Comparison of ENCODE assay signal across 1 cellular context in genomic region chr12:111777345-111778045, GRCh38.
TF ChIP-seq lines count a peak whose summit lies in the region.

No MANE protein-coding gene starts in this region.

TF ChIP-seq in HepG2, 621 proteins besides CTCF, POLR2A, EP300 and RAD21 (continued from another document and continues in another):
- no peak for TF ChIP-seq E2F1 (CRISPR knock-in tag; IDR thresholded peaks at IDR 0.05)
- no peak for TF ChIP-seq NFE2 (CRISPR knock-in tag; IDR thresholded peaks at IDR 0.05)
- TF ChIP-seq IKZF1 (IDR thresholded peaks at IDR 0.05): no peak
- TF ChIP-seq ZMAT5 (CRISPR knock-in tag; IDR thresholded peaks at IDR 0.05; ENCODE audit: borderline replicate concordance, low read depth): no peak
- 0 out of 2 replicates have a peak, but pooled peaks have one; percentile 3 for TF ChIP-seq ZBTB33 (CRISPR knock-in tag; IDR thresholded peaks at IDR 0.05)
- no peak for TF ChIP-seq NCOA5 (CRISPR knock-in tag; IDR thresholded peaks at IDR 0.05)
- no peak for TF ChIP-seq CEBPZ (IDR thresholded peaks at IDR 0.05; ENCODE audit: low read length)
- TF ChIP-seq ZBTB4 (CRISPR knock-in tag; IDR thresholded peaks at IDR 0.05; ENCODE audit: borderline replicate concordance): no peak
- TF ChIP-seq MXD1 (CRISPR knock-in tag; IDR thresholded peaks at IDR 0.05): no peak; the same call in 1 of the 2 replicates
- TF ChIP-seq PAF1 (CRISPR knock-in tag; IDR thresholded peaks at IDR 0.05): no peak
- no peak for TF ChIP-seq CBX1 (IDR thresholded peaks at IDR 0.05; ENCODE audit: low read depth)
- no peak for TF ChIP-seq ZNF547 (CRISPR knock-in tag; IDR thresholded peaks at IDR 0.05)
- TF ChIP-seq ZNF570 (CRISPR knock-in tag; IDR thresholded peaks at IDR 0.05; ENCODE audit: borderline replicate concordance): no peak
- no peak for TF ChIP-seq ZNF766 (CRISPR knock-in tag; IDR thresholded peaks at IDR 0.05; ENCODE audit: borderline replicate concordance)
- TF ChIP-seq ZNF704 (CRISPR knock-in tag; IDR thresholded peaks at IDR 0.05; ENCODE audit: borderline replicate concordance): no peak
- TF ChIP-seq NR2F6 (IDR thresholded peaks at IDR 0.05): peak; percentile 34; the same call in 1 of the 2 replicates
- TF ChIP-seq NR2F6 (CRISPR knock-in tag; IDR thresholded peaks at IDR 0.05): peak; percentile 63
- no peak for TF ChIP-seq ZIK1 (CRISPR knock-in tag; IDR thresholded peaks at IDR 0.05; ENCODE audit: borderline replicate concordance, low read depth)
- TF ChIP-seq RBM39 (IDR thresholded peaks at IDR 0.05; ENCODE audit: low read depth, low read length, poor library complexity, severe bottlenecking): no peak
- TF ChIP-seq RFXAP (CRISPR knock-in tag; IDR thresholded peaks at IDR 0.05; ENCODE audit: borderline replicate concordance): peak; percentile 15; the same call in 1 of the 2 replicates
- no peak for TF ChIP-seq NFAT5 (CRISPR knock-in tag; IDR thresholded peaks at IDR 0.05)
- no peak for TF ChIP-seq YY1 (IDR thresholded peaks at IDR 0.05; ENCODE audit: insufficient read depth, insufficient replicate concordance, low read depth, low read length)
- TF ChIP-seq RNF219 (CRISPR knock-in tag; IDR thresholded peaks at IDR 0.05): no peak
- no peak for TF ChIP-seq ZMYM3 (CRISPR knock-in tag; IDR thresholded peaks at IDR 0.05)
- no peak for TF ChIP-seq SMC3 (IDR thresholded peaks at IDR 0.05; ENCODE audit: low read length)
- no peak for TF ChIP-seq HHEX (CRISPR knock-in tag; IDR thresholded peaks at IDR 0.05)
- no peak for TF ChIP-seq CHD2 (IDR thresholded peaks at IDR 0.05; ENCODE audit: low read depth, low read length)
- 0 out of 2 replicates have a peak, but pooled peaks have one; percentile 40 for TF ChIP-seq SOX5 (CRISPR knock-in tag; IDR thresholded peaks at IDR 0.05; ENCODE audit: borderline replicate concordance)
- no peak for TF ChIP-seq ZNF639 (CRISPR knock-in tag; conservative IDR thresholded peaks at IDR 0.05)
- TF ChIP-seq ZBTB42 (CRISPR knock-in tag; IDR thresholded peaks at IDR 0.05): no peak
- TF ChIP-seq ZNF574 (CRISPR knock-in tag; IDR thresholded peaks at IDR 0.05): no peak; the same call in 1 of the 2 replicates
